13 cellular contexts compared by ENCODE assay signal in genomic region chr3:102074951-102075350, GRCh38.
"Had no signal": no experiment of that assay in that cellular context is flagged by ENCODE, and none has a peak within 500 bp of the region (broad histone marks: within the 10 kb centered on the region; RNA-seq: fewer than 3 reads in every experiment).

No MANE protein-coding gene starts in this region.

- DNase-seq: activated CD4-positive, CD25-positive, alpha-beta regulatory T cell; activated gamma-delta T cell; activated naive CD8-positive, alpha-beta T cell treated with anti-CD3 and anti-CD28 coated beads for 36 hours; activated T-cell treated with anti-CD3 and anti-CD28 coated beads, Interleukin-2, amount 50 U/mL, for 4 hours; aorta; foreskin fibroblast; left lung; pancreas; retina; T-helper 17 cell had no signal

- H3K27ac Mint-ChIP-seq: activated naive CD8-positive, alpha-beta T cell treated with anti-CD3 and anti-CD28 coated beads for 36 hours; memory B cell; T-helper 17 cell had no signal

- H3K4me3 Mint-ChIP-seq: activated naive CD8-positive, alpha-beta T cell treated with anti-CD3 and anti-CD28 coated beads for 36 hours; activated T-cell treated with anti-CD3 and anti-CD28 coated beads, Interleukin-2, amount 50 U/mL, for 4 hours; memory B cell; T-helper 17 cell had no signal

- H3K4me3 ChIP-seq: breast epithelium, left lung, pancreas had no signal

- H3K27me3 Mint-ChIP-seq: activated naive CD8-positive, alpha-beta T cell treated with anti-CD3 and anti-CD28 coated beads for 36 hours; memory B cell; T-helper 17 cell had no signal

- H3K9me3 Mint-ChIP-seq: memory B cell had no signal

- H3K36me3 Mint-ChIP-seq: memory B cell had no signal

- ATAC-seq: activated T-cell treated with anti-CD3 and anti-CD28 coated beads, Interleukin-2, amount 50 U/mL, for 4 hours; esophagus mucosa; left lung; pancreas; T-helper 17 cell had no signal
